ENCODE assay signal across 8 cellular contexts in genomic region chr16:29268956-29269811, GRCh38.
DNase-seq lines count a peak whose midpoint lies in the region; ATAC-seq, FAIRE-seq and TF ChIP-seq lines count a peak whose summit lies in the region.
"Not testable (repeated sequence)": the region's sequence is repeated elsewhere in the genome, so short reads cannot be mapped to it uniquely, and the experiment has no call there.

No MANE protein-coding gene starts in this region.

- not testable (repeated sequence) for H3K9me3 Mint-ChIP-seq in HFFc6; astrocyte (ENCODE audit: unreplicated experiment)

- ATAC-seq in omental fat pad (ENCODE audit: low FRiP score) = peak; percentile 39

- H3K4me1 ChIP-seq in Peyer's patch = not testable (repeated sequence)
- H3K4me1 ChIP-seq in astrocyte (ENCODE audit: insufficient read depth, low read length) (peaks cover 58% of the 10 kb centered on the region), right atrium auricular region (peaks cover 0 to 20% of the 10 kb centered on the region in 2 donors)

- TF ChIP-seq POLR2A in Peyer's patch (IDR thresholded peaks at IDR 0.05) = not testable (repeated sequence)

- not testable (repeated sequence) for H3K27me3 ChIP-seq in Peyer's patch; astrocyte (ENCODE audit: insufficient read depth, low read length); right atrium auricular region

- H3K36me3 ChIP-seq in Peyer's patch; astrocyte (ENCODE audit: insufficient read depth, low read length); right atrium auricular region: not testable (repeated sequence)

- H3K36me3 Mint-ChIP-seq in HFFc6 (ENCODE audit: low read depth); astrocyte (ENCODE audit: low read depth, unreplicated experiment): not testable (repeated sequence)

- H2AFZ ChIP-seq in astrocyte (ENCODE audit: low read depth, low read length) = not testable (repeated sequence)

- H3K9ac ChIP-seq in astrocyte (ENCODE audit: low read length) = peak overlapping the region; percentile 76

- peak; percentile 92 for FAIRE-seq in astrocyte (lab: Jason Lieb, UNC)

- H4K20me1 ChIP-seq in astrocyte (ENCODE audit: insufficient read depth, low read length) = not testable (repeated sequence)

- peak overlapping the region; percentile 62 for H3K4me3 Mint-ChIP-seq in HFFc6
- H3K4me3 Mint-ChIP-seq in astrocyte (ENCODE audit: unreplicated experiment) = not testable (repeated sequence)

- not testable (repeated sequence) for H3K9me3 ChIP-seq in Peyer's patch; astrocyte (ENCODE audit: insufficient read depth, low read depth, low read length); right atrium auricular region

- TF ChIP-seq CTCF in AG10803 (conservative IDR thresholded peaks at IDR 0.05; ENCODE audit: low read length); HFFc6 (IDR thresholded peaks at IDR 0.05); Peyer's patch (IDR thresholded peaks at IDR 0.05); astrocyte (IDR thresholded peaks at IDR 0.05; ENCODE audit: insufficient read depth, low read depth, low read length); right atrium auricular region (IDR thresholded peaks at IDR 0.05); omental fat pad (IDR thresholded peaks at IDR 0.05): not testable (repeated sequence)

- H3K4me2 ChIP-seq in astrocyte (ENCODE audit: low read length) = peak overlapping the region; percentile 55

- H3K27ac Mint-ChIP-seq in HFFc6 (peak overlapping the region; percentile 97), astrocyte (ENCODE audit: unreplicated experiment) (peak overlapping the region; percentile 73)

- not testable (repeated sequence) for H3K27me3 Mint-ChIP-seq in HFFc6 (ENCODE audit: insufficient read depth); astrocyte (ENCODE audit: low read depth, unreplicated experiment)

- H3K79me2 ChIP-seq in astrocyte (ENCODE audit: insufficient read depth, low read length) = not testable (repeated sequence)

- H3K4me3 ChIP-seq in AG10803 (ENCODE audit: low read length); Peyer's patch; astrocyte (ENCODE audit: insufficient read depth, low read depth, low read length); right atrium auricular region: not testable (repeated sequence)

- H3K27ac ChIP-seq in Peyer's patch (peak overlapping the region in 1 of 4 donors; percentile 22), astrocyte (ENCODE audit: low read depth, low read length) (peak overlapping the region; percentile 98), epithelial cell of prostate (peak overlapping the region; percentile 39)
- H3K27ac ChIP-seq in right atrium auricular region = not testable (repeated sequence)

- DNase-seq in AG10803 (ENCODE audit: low read depth) (peak; percentile 88), HFFc6 (peak; percentile 91), Peyer's patch (peak in 2 of 3 donors; percentile 40 to 60), astrocyte (ENCODE audit: low read depth) (peak; percentile 94), right atrium auricular region (ENCODE audit: low spot score) (peak; percentile 89), stromal cell of bone marrow (ENCODE audit: low read depth) (peak; percentile 78)
- not testable (repeated sequence) for DNase-seq in epithelial cell of prostate (ENCODE audit: low read depth, low spot score); omental fat pad (ENCODE audit: low spot score)

- H3K4me1 Mint-ChIP-seq in HFFc6 (ENCODE audit: low read depth) = peaks cover 18% of the 10 kb centered on the region
- H3K4me1 Mint-ChIP-seq in astrocyte (ENCODE audit: low read depth, unreplicated experiment) = peaks cover 33% of the 10 kb centered on the region
